In genomic region chr12:54368709-54369596, GRCh38 we compare ENCODE assay signal across 8 cellular contexts. TPM values are rescaled to one million over a fixed set of nuclear protein-coding genes. Genes with fewer than 3 reads are reported as not detected.
A peak's percentile ranks its signal among the peaks of the same experiment; 100 is the strongest.
DNase-seq lines count a peak whose midpoint lies in the region; ATAC-seq and TF ChIP-seq lines count a peak whose summit lies in the region.

No MANE protein-coding gene starts in this region.

- H3K9ac ChIP-seq in HCT116 (ENCODE audit: low read length) = peak overlapping the region; percentile 29

- H3K36me3 ChIP-seq in HCT116 (ENCODE audit: control insufficient read depth in 1 of 2, insufficient read depth in 2 of 2, low read length in 2 of 2) (no peaks in the 10 kb centered on the region), psoas muscle (ENCODE audit: insufficient read depth in 1 of 2, low read depth in 1 of 2) (peaks cover 0 to 15% of the 10 kb centered on the region in 2 donors)

- TF ChIP-seq CTCF in HCT116 (IDR thresholded peaks at IDR 0.05 in 2 of 3, conservative IDR thresholded peaks at IDR 0.05 in 1 of 3; ENCODE audit: borderline replicate concordance in 1 of 3, insufficient read depth in 1 of 3, low read depth in 2 of 3, low read length in 2 of 3) = peak; percentile 87 to 96 (median 90)
- TF ChIP-seq CTCF in psoas muscle (IDR thresholded peaks at IDR 0.05) = peak; percentile 79

- H3K27me3 ChIP-seq in HCT116 (ENCODE audit: insufficient read depth, low read length) = no peaks in the 10 kb centered on the region
- no peaks in the 10 kb centered on the region for H3K27me3 ChIP-seq in psoas muscle (ENCODE audit: insufficient read depth in 3 of 3, low read length in 2 of 3)

- H3K9me3 ChIP-seq in HCT116 (ENCODE audit: control insufficient read depth in 1 of 2, insufficient read depth in 1 of 2, low read depth in 1 of 2, low read length in 2 of 2) (no peaks in the 10 kb centered on the region), psoas muscle (no peaks in the 10 kb centered on the region)

- TF ChIP-seq RAD21 in HCT116 (IDR thresholded peaks at IDR 0.05; ENCODE audit: low read depth) = peak; percentile 90

- DNase-seq in GDM1 (lab: John Stamatoyannopoulos, UW) (peak; percentile 76), HCT116 (ENCODE audit: low read depth, low spot score) (peak; percentile 67), NCI-H1092 (lab: John Stamatoyannopoulos, UW) (peak; percentile 91), SW 1271 (lab: John Stamatoyannopoulos, UW) (peak; percentile 46 to 72), left cardiac atrium (peak; percentile 91), psoas muscle (peak; percentile 92 to 96), ureter (ENCODE audit: low spot score) (peak; percentile 92)
- peak; percentile 85 for DNase-seq in activated naive CD8-positive, alpha-beta T cell treated with anti-CD3 and anti-CD28 coated beads, Interleukin-2, amount 50 U/mL, for 16 hours (ENCODE audit: low read depth, low spot score)

- CTCF ChIA-PET in HCT116 (lab: Charles Lee) = interaction anchor here (0.6 to 2.2 kb wide), 16 partner anchors 9 to 363 kb away, joined by 3 to 29 read pairs (median 4); partner anchors contain the start of genes CBX5 and HNRNPA1

- RAD21 ChIA-PET in HCT116 (lab: Charles Lee; ENCODE audit: low non-redundant PET in 1 of 2, low total read pairs in 2 of 2, uncharacterized antibody in 2 of 2, unreplicated experiment in 2 of 2) = interaction anchor here (0.6 to 1.6 kb wide), 5 partner anchors 11 to 80 kb away, joined by 3 to 7 read pairs (median 5); no protein-coding TSS in a partner anchor

- H3K4me3 ChIP-seq in HCT116 (replicated peaks in 1 of 2; ENCODE audit: low read depth in 1 of 2, low read length in 2 of 2) = no peak overlapping the region
- peak overlapping the region; percentile 52 for H3K4me3 ChIP-seq in psoas muscle

- H3K9me2 ChIP-seq in HCT116 (ENCODE audit: insufficient read depth) = no peaks in the 10 kb centered on the region

- H3K4me2 ChIP-seq in HCT116 (ENCODE audit: low read length) = peak overlapping the region; percentile 53

- ATAC-seq in HCT116 (peak; percentile 72), left cardiac atrium (peak; percentile 75 to 76), psoas muscle (peak; percentile 68 to 78 (median 74))

- TSS peak; percentile 38 for BruUV-seq in HCT116 (replicated peaks; lab: Mats Ljungman, UMichigan)

- TF ChIP-seq POLR2A in HCT116 (IDR thresholded peaks at IDR 0.05; ENCODE audit: borderline replicate concordance, extremely low read depth, insufficient read depth, insufficient read length) = no peak

- H2AFZ ChIP-seq in HCT116 (ENCODE audit: low read depth, low read length, poor library complexity, severe bottlenecking) = no peak overlapping the region

- WGBS in psoas muscle, 3 donors = 23 to 32% (median 29%) methylated on average over 38 to 40 of the region's 40 CpGs

- POLR2A ChIA-PET in HCT116 (lab: Charles Lee) = interaction anchor here (0.8 kb wide), 1 partner anchor 105 kb away, joined by 3 read pairs; no protein-coding TSS in a partner anchor

- intact Hi-C loops in HCT116 (cut with micrococcal nuclease) (no loop called here), left cardiac atrium (cut with DNase I) (loop anchor here (10.0 kb wide), 2 partner anchors 74 to 114 kb away; no protein-coding TSS in a partner anchor), psoas muscle (cut with DNase I) (loop anchor here in 1 of 2 donors (2.0 kb wide), 1 partner anchor 148 kb away; no protein-coding TSS in a partner anchor)

- no peaks in the 10 kb centered on the region for H4K20me1 ChIP-seq in HCT116 (ENCODE audit: insufficient read depth)

- peaks cover 30 to 58% of the 10 kb centered on the region in 2 experiments for H3K4me1 ChIP-seq in HCT116 (ENCODE audit: control insufficient read depth in 1 of 2, insufficient read depth in 2 of 2, low read length in 2 of 2)
- H3K4me1 ChIP-seq in psoas muscle = peaks cover 20% of the 10 kb centered on the region

- H3K27ac ChIP-seq in HCT116 (ENCODE audit: low read depth, low read length) = no peak overlapping the region
- H3K27ac ChIP-seq in psoas muscle = no peak overlapping the region

- H3K79me2 ChIP-seq in HCT116 (ENCODE audit: insufficient read depth, low read length) = no peaks in the 10 kb centered on the region

TF ChIP-seq in HCT116, 20 proteins besides CTCF, POLR2A, EP300 and RAD21:
- no peak; the same call in 1 of the 2 replicates for TF ChIP-seq ELF1 (IDR thresholded peaks at IDR 0.05; ENCODE audit: borderline replicate concordance, low read depth)
- TF ChIP-seq EZH2 (IDR thresholded peaks at IDR 0.05) = no peak
- no peak for TF ChIP-seq SRF (IDR thresholded peaks at IDR 0.05; ENCODE audit: low read depth)
- no peak for TF ChIP-seq EZH2phosphoT487 (IDR thresholded peaks at IDR 0.05; ENCODE audit: borderline replicate concordance)
- TF ChIP-seq ATF3 (IDR thresholded peaks at IDR 0.05) = no peak

RNA-seq across cellular contexts. Expression of gene GPR84, which starts 4.7 kb away (rescaled TPM):
- total RNA-seq in HCT116 (2021; ENCODE audit: unreplicated experiment) (not detected), left cardiac atrium (under 1 TPM; 0.29 to 0.55 TPM), psoas muscle (under 1 TPM in 1 of 4 donors, not detected in 3; 0.40 TPM), ureter (0.34 TPM)
- 0.05 and 0.17 TPM in 2 replicates for polyA plus RNA-seq in HCT116 (2012)
- polyA plus RNA-seq in psoas muscle = under 1 TPM in 1 of 3 donors, not detected in 2; 0.16 TPM

RNA-seq across cellular contexts. Expression of gene ZNF385A, which starts 15.6 kb away (rescaled TPM):
- 34.7 TPM for total RNA-seq in HCT116 (2021; ENCODE audit: unreplicated experiment)
- 32.1 and 34.1 TPM in 2 replicates for polyA plus RNA-seq in HCT116 (2012)
- total RNA-seq in left cardiac atrium = 10 to 100 TPM; 20.4 to 24.2 TPM
- total RNA-seq in psoas muscle = 10 to 100 TPM; 25.5 to 85.8 (median 68.9) TPM
- 10 to 100 TPM in 2 of 3 donors, 1 to 10 TPM in 1; 4.9 to 28.0 (median 24.5) TPM for polyA plus RNA-seq in psoas muscle
- total RNA-seq in ureter = 88.4 TPM

RNA-seq across cellular contexts. Expression of gene COPZ1, which starts 44.0 kb away (rescaled TPM):
- total RNA-seq in HCT116 (2021; ENCODE audit: unreplicated experiment) = 191 TPM
- 169 and 175 TPM in 2 replicates for polyA plus RNA-seq in HCT116 (2012)
- 100 to 1,000 TPM; 118 to 131 TPM for total RNA-seq in left cardiac atrium
- total RNA-seq in psoas muscle = 100 to 1,000 TPM in 1 of 4 donors, 10 to 100 TPM in 3; 84.4 to 102 (median 93.0) TPM
- 100 to 1,000 TPM in 1 of 3 donors, 10 to 100 TPM in 2; 77.8 to 131 (median 86.6) TPM for polyA plus RNA-seq in psoas muscle
- 116 TPM for total RNA-seq in ureter

RNA-seq across cellular contexts. Expression of gene ITGA5, which starts 50.1 kb away (rescaled TPM):
- 49.7 TPM for total RNA-seq in HCT116 (2021; ENCODE audit: unreplicated experiment)
- 58.3 and 64.0 TPM in 2 replicates for polyA plus RNA-seq in HCT116 (2012)
- 100 to 1,000 TPM in 1 of 2 donors, 10 to 100 TPM in 1; 45.7 to 133 TPM for total RNA-seq in left cardiac atrium
- total RNA-seq in psoas muscle = 10 to 100 TPM; 24.0 to 80.3 (median 41.9) TPM
- polyA plus RNA-seq in psoas muscle = 100 to 1,000 TPM in 1 of 3 donors, 10 to 100 TPM in 2; 13.7 to 244 (median 39.7) TPM
- total RNA-seq in ureter = 117 TPM
